8 cellular contexts compared by ENCODE assay signal in the genomic region with DNA sequence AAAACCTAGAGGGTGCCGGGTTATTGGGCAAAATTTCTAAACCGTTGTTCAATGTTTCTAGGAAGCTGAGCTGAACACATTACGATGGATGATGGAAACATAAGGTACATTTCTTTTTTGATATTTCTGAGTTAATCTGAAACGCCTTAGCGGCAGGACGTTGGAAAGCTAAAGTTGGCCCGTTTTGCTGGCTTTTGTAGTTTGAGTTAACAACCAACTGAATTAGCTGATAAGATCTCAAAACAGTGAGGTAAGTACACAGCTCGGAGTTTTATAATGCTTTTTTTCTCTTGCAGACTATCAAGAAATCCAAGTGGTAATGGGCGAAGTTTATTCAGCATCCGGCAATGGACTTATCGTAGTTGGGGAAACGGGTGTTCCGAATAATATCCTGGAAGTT.
DNase-seq lines count a peak whose midpoint lies in the region; ATAC-seq and TF ChIP-seq lines count a peak whose summit lies in the region.

No MANE protein-coding gene starts in this region.

- H3K27ac ChIP-seq in mammary epithelial cell (ENCODE audit: insufficient read depth, low read depth, low read length) (peak overlapping the region; percentile 94), mesodermal cell (ENCODE audit: low read depth, low read length, severe bottlenecking) (no peak overlapping the region)

- in situ Hi-C loops in mammary epithelial cell (cut with MboI; ENCODE audit: low sequenced_read_pairs in 2 of 2) = loop anchor here in 1 of 2 donors (25.0 kb wide), 1 partner anchor 233 kb away; no protein-coding TSS in a partner anchor

- H4K20me1 ChIP-seq in mammary epithelial cell (ENCODE audit: insufficient read depth, low read length) = no peaks in the 10 kb centered on the region

- TF ChIP-seq POLR2A in GM18505 (IDR thresholded peaks at IDR 0.05; ENCODE audit: borderline replicate concordance, extremely low read depth, insufficient read depth, insufficient read length) = no peak

- H3K36me3 ChIP-seq in mammary epithelial cell (ENCODE audit: insufficient read depth, low read length) = peaks cover 25% of the 10 kb centered on the region
- H3K36me3 ChIP-seq in mesodermal cell (ENCODE audit: control insufficient read depth, insufficient read depth, low read length) = peaks cover 6% of the 10 kb centered on the region

- TF ChIP-seq CTCF in mammary epithelial cell (conservative IDR thresholded peaks at IDR 0.05 in 1 of 2, IDR thresholded peaks at IDR 0.05 in 1 of 2; ENCODE audit: extremely low read depth in 1 of 2, insufficient read depth in 1 of 2, low read depth in 1 of 2, low read length in 2 of 2) = no peak

- no peak overlapping the region for H2AFZ ChIP-seq in mammary epithelial cell (ENCODE audit: low read depth, low read length)

- H3K9me3 ChIP-seq in mammary epithelial cell (replicated peaks; ENCODE audit: insufficient read depth, low read length) (no peaks in the 10 kb centered on the region), mesodermal cell (ENCODE audit: control insufficient read depth, low read length) (no peaks in the 10 kb centered on the region)

- H3K4me3 ChIP-seq in mammary epithelial cell (replicated peaks in 1 of 3; ENCODE audit: insufficient read depth in 1 of 3, low read depth in 2 of 3, low read length in 3 of 3) (peak overlapping the region; percentile 81 to 99 (median 85)), mesodermal cell (ENCODE audit: extremely low read depth, insufficient read depth, low read length, poor library complexity, severe bottlenecking) (peak overlapping the region; percentile 68)

- H3K9ac ChIP-seq in mammary epithelial cell (ENCODE audit: insufficient read depth, low read length) = peak overlapping the region; percentile 98

- intact Hi-C loops in mammary epithelial cell (cut with micrococcal nuclease) = no loop called here

- CTCF ChIA-PET in mammary epithelial cell (lab: Charles Lee; ENCODE audit: low non-redundant PET) = no interaction called here

- BruUV-seq in mammary epithelial cell (replicated peaks; lab: Mats Ljungman, UMichigan) = no TSS peak

- DNase-seq in stimulated activated naive CD4-positive, alpha-beta T cell (lab: John Stamatoyannopoulos, UW) = peak in 5 of 6 experiments; percentile 1 to 72 (median 48)
- no peak for DNase-seq in stimulated activated naive CD4-positive, alpha-beta T cell treated with Interleukin-2 at 50 U/mL for 16 hours (lab: John Stamatoyannopoulos, UW)
- DNase-seq in mammary epithelial cell = no peak
- DNase-seq in NCI-H226 = no peak
- DNase-seq in NK-92 treated with Interleukin-12 subunit alpha and Interleukin-12 subunit beta, amount 100 ng/mL, for 24 hours (lab: John Stamatoyannopoulos, UW) = no peak
- no peak for DNase-seq in AG08395 (ENCODE audit: low spot score)

- WGBS in mammary epithelial cell (ENCODE audit: low coverage, missing lambda C conversion rate) = 0% methylated on average over 13 of the region's 13 CpGs
- 3 to 7% methylated on average over 8 to 12 of the region's 13 CpGs for WGBS in mesodermal cell (ENCODE audit: insufficient coverage in 2 of 2), 2 experiments

- dilution Hi-C loops in mammary epithelial cell (cut with HindIII; ENCODE audit: low sequenced_read_pairs) = no loop called here

- H3K4me1 ChIP-seq in mammary epithelial cell (ENCODE audit: insufficient read depth, low read length) = peaks cover 20% of the 10 kb centered on the region
- peaks cover 5% of the 10 kb centered on the region for H3K4me1 ChIP-seq in mesodermal cell (ENCODE audit: control insufficient read depth, insufficient read depth, low read length, poor library complexity, severe bottlenecking)

- H3K79me2 ChIP-seq in mammary epithelial cell (ENCODE audit: insufficient read depth, low read length) = peaks cover 21% of the 10 kb centered on the region

- no peak for ATAC-seq in GM18505 (IDR thresholded peaks at IDR 0.05; ENCODE audit: unreplicated experiment)

- no peaks in the 10 kb centered on the region for H3K27me3 ChIP-seq in mammary epithelial cell (ENCODE audit: insufficient read depth, low read length)

- H3K4me2 ChIP-seq in mammary epithelial cell (ENCODE audit: insufficient read depth, low read depth, low read length) = peak overlapping the region; percentile 93

Comparison
In these comparisons a context has a peak if more than half of its experiments do, and no peak if none do; other contexts are left out.
1. DNase-seq: peak in stimulated activated naive CD4-positive, alpha-beta T cell (5 of 6); none in stimulated activated naive CD4-positive, alpha-beta T cell treated with Interleukin-2 at 50 U/mL for 16 hours (single experiment), mammary epithelial cell (single experiment), NCI-H226 (single experiment), NK-92 treated with Interleukin-12 subunit alpha and Interleukin-12 subunit beta, amount 100 ng/mL, for 24 hours (single experiment) and AG08395 (single experiment).